ENCODE assay signal across 7 cellular contexts in genomic region chr16:89320717-89321501, GRCh38.
DNase-seq lines count a peak whose midpoint lies in the region; ATAC-seq and TF ChIP-seq lines count a peak whose summit lies in the region.

No MANE protein-coding gene starts in this region.

- no peak for TF ChIP-seq RAD21 in HCT116 (IDR thresholded peaks at IDR 0.05; ENCODE audit: low read depth)

- H3K9me3 ChIP-seq in HCT116 (ENCODE audit: control insufficient read depth in 1 of 2, insufficient read depth in 1 of 2, low read depth in 1 of 2, low read length in 2 of 2): no peaks in the 10 kb centered on the region
- no peaks in the 10 kb centered on the region for H3K9me3 ChIP-seq in PC-9 (ENCODE audit: insufficient read depth, low read depth)
- no peaks in the 10 kb centered on the region for H3K9me3 ChIP-seq in esophagus (ENCODE audit: control insufficient read depth in 2 of 2, insufficient read depth in 1 of 2, low read depth in 1 of 2, low read length in 1 of 2)
- H3K9me3 ChIP-seq in neutrophil: no peaks in the 10 kb centered on the region

- H3K4me3 ChIP-seq in HCT116 (replicated peaks in 1 of 2; ENCODE audit: low read depth in 1 of 2, low read length in 2 of 2) (peak overlapping the region; percentile 45 to 52), PC-9 (peak overlapping the region; percentile 57), esophagus (ENCODE audit: low read depth in 1 of 2, low read length in 2 of 2) (peak overlapping the region; percentile 2 to 16), neutrophil (ENCODE audit: low read depth in 1 of 2, low read length in 1 of 2) (no peak overlapping the region)

- H3K27me3 ChIP-seq in HCT116 (ENCODE audit: insufficient read depth, low read length) (no peaks in the 10 kb centered on the region), PC-9 (ENCODE audit: insufficient read depth, low read depth) (no peaks in the 10 kb centered on the region), esophagus (ENCODE audit: control insufficient read depth in 1 of 2, insufficient read depth in 2 of 2, low read length in 2 of 2) (no peaks in the 10 kb centered on the region), neutrophil (no peaks in the 10 kb centered on the region)

- H3K4me1 ChIP-seq in HCT116 (ENCODE audit: control insufficient read depth in 1 of 2, insufficient read depth in 2 of 2, low read length in 2 of 2) (peaks cover 95 to 100% of the 10 kb centered on the region in 2 experiments), PC-9 (replicated peaks; ENCODE audit: insufficient read depth) (peaks cover 98% of the 10 kb centered on the region), esophagus (ENCODE audit: control insufficient read depth in 2 of 2, insufficient read depth in 2 of 2, low read length in 1 of 2) (peaks cover 44 to 62% of the 10 kb centered on the region in 2 donors), neutrophil (ENCODE audit: control insufficient read depth in 1 of 2, insufficient read depth in 1 of 2, low read depth in 1 of 2, low read length in 1 of 2) (peaks cover 49 to 64% of the 10 kb centered on the region in 2 experiments)

- RAD21 ChIA-PET in HCT116 (lab: Charles Lee; ENCODE audit: low non-redundant PET in 1 of 2, low total read pairs in 2 of 2, uncharacterized antibody in 2 of 2, unreplicated experiment in 2 of 2): interaction anchor here in 1 of 2 experiments (0.6 kb wide), 1 partner anchor 169 kb away, joined by 3 read pairs; the partner anchor contains the start of gene ANKRD11

- peak overlapping the region; percentile 89 for H3K4me2 ChIP-seq in HCT116 (ENCODE audit: low read length)
- H3K4me2 ChIP-seq in PC-9: peak overlapping the region; percentile 88

- intact Hi-C loops in HCT116 (cut with micrococcal nuclease): loop anchor here (10.0 kb wide), 1 partner anchor 76 kb away; no protein-coding TSS in a partner anchor
- intact Hi-C loops in PC-9 (cut with micrococcal nuclease; ENCODE audit: unreplicated experiment): loop anchor here (1.0 to 5.0 kb wide), 4 partner anchors 9 to 241 kb away; partner anchors contain the start of gene RPL13

- H3F3A ChIP-seq in PC-9 (ENCODE audit: insufficient read depth, low read depth): peaks cover 89% of the 10 kb centered on the region

- no peak overlapping the region for H2AFZ ChIP-seq in HCT116 (ENCODE audit: low read depth, low read length, poor library complexity, severe bottlenecking)
- H2AFZ ChIP-seq in PC-9: no peak overlapping the region

- H4K20me1 ChIP-seq in HCT116 (ENCODE audit: insufficient read depth): peaks cover 11% of the 10 kb centered on the region; the same call in 1 of the 2 replicates
- peaks cover 89% of the 10 kb centered on the region for H4K20me1 ChIP-seq in PC-9 (ENCODE audit: insufficient read depth)

- H3K36me3 ChIP-seq in HCT116 (ENCODE audit: control insufficient read depth in 1 of 2, insufficient read depth in 2 of 2, low read length in 2 of 2) (peaks cover 0 to 11% of the 10 kb centered on the region in 2 experiments; a peak in 1 of 4 replicates), PC-9 (ENCODE audit: low read depth) (peaks cover 22% of the 10 kb centered on the region; the same call in 1 of the 2 replicates), esophagus (ENCODE audit: control insufficient read depth in 2 of 2, insufficient read depth in 2 of 2, low read length in 1 of 2) (peaks cover 0 to 10% of the 10 kb centered on the region in 2 donors), neutrophil (no peaks in the 10 kb centered on the region)

- TF ChIP-seq CTCF in HCT116 (IDR thresholded peaks at IDR 0.05 in 2 of 3, conservative IDR thresholded peaks at IDR 0.05 in 1 of 3; ENCODE audit: borderline replicate concordance in 1 of 3, insufficient read depth in 1 of 3, low read depth in 2 of 3, low read length in 2 of 3) (peak in 1 of 3 experiments; percentile 6; a peak in 1 of 6 replicates), PC-9 (conservative IDR thresholded peaks at IDR 0.05) (no peak; the same call in 1 of the 2 replicates), neutrophil (IDR thresholded peaks at IDR 0.05) (no peak)

- peak overlapping the region; percentile 67 for H3K9ac ChIP-seq in HCT116 (ENCODE audit: low read length)

- BruUV-seq in HCT116 (replicated peaks; lab: Mats Ljungman, UMichigan) (no TSS peak), PC-9 (replicated peaks; lab: Mats Ljungman, UMichigan) (TSS peak; percentile 52)

- H3K9me2 ChIP-seq in HCT116 (ENCODE audit: insufficient read depth): no peaks in the 10 kb centered on the region
- H3K9me2 ChIP-seq in PC-9 (ENCODE audit: insufficient read depth): no peaks in the 10 kb centered on the region

- POLR2A ChIA-PET in HCT116 (lab: Charles Lee) (interaction anchor here (0.6 to 1.1 kb wide), 2 partner anchors 9 to 188 kb away, joined by 3 read pairs; no protein-coding TSS in a partner anchor), PC-9 (lab: Charles Lee; ENCODE audit: unreplicated experiment) (interaction anchor here (0.5 to 1.1 kb wide), 8 partner anchors 11 to 556 kb away, joined by 3 to 16 read pairs (median 6); no protein-coding TSS in a partner anchor)

- H3K27ac ChIP-seq in HCT116 (ENCODE audit: low read depth, low read length): peak overlapping the region; percentile 86
- peak overlapping the region; percentile 80 for H3K27ac ChIP-seq in PC-9
- peak overlapping the region; percentile 60 to 91 for H3K27ac ChIP-seq in esophagus (ENCODE audit: low read depth in 2 of 2, low read length in 1 of 2)
- peak overlapping the region; percentile 29 for H3K27ac ChIP-seq in neutrophil

- peak; percentile 52 for ATAC-seq in HCT116
- ATAC-seq in HG03196 (IDR thresholded peaks at IDR 0.05; ENCODE audit: unreplicated experiment): no peak
- no peak for ATAC-seq in HG03520 (IDR thresholded peaks at IDR 0.05; ENCODE audit: unreplicated experiment)

- no peak for DNase-seq in HCT116 (ENCODE audit: low read depth, low spot score)
- peak; percentile 60 to 76 for DNase-seq in PC-9
- no peak for DNase-seq in NOMO-1 treated with dmso at 0.1 percent for 144 hours (lab: John Stamatoyannopoulos, UW; ENCODE audit: unreplicated experiment)

- CTCF ChIA-PET in HCT116 (lab: Charles Lee): interaction anchor here (0.8 kb wide), 1 partner anchor 9 kb away, joined by 3 read pairs; no protein-coding TSS in a partner anchor
- CTCF ChIA-PET in PC-9 (lab: Charles Lee): interaction anchor here (0.6 kb wide), 1 partner anchor 27 kb away, joined by 5 read pairs; no protein-coding TSS in a partner anchor

- H3K79me2 ChIP-seq in HCT116 (ENCODE audit: insufficient read depth, low read length) (peaks cover 99% of the 10 kb centered on the region), PC-9 (ENCODE audit: low read depth) (peaks cover 97% of the 10 kb centered on the region)

- WGBS in esophagus, 2 donors: 37 to 41% methylated on average over 33 of the region's 33 CpGs

- no peak for TF ChIP-seq POLR2A in HCT116 (IDR thresholded peaks at IDR 0.05; ENCODE audit: borderline replicate concordance, extremely low read depth, insufficient read depth, insufficient read length)

TF ChIP-seq in HCT116, 20 proteins besides CTCF, POLR2A, EP300 and RAD21:
- peak; percentile 24 for TF ChIP-seq POLR2AphosphoS5 (IDR thresholded peaks at IDR 0.05; ENCODE audit: low read depth, low read length)
- no peak for TF ChIP-seq MAX (IDR thresholded peaks at IDR 0.05)

Comparison
In these comparisons a context has a peak if more than half of its experiments do, and no peak if none do; other contexts are left out.
1. DNase-seq: peak in PC-9 (2 of 2); none in HCT116 (single experiment) and NOMO-1 treated with dmso at 0.1 percent for 144 hours (single experiment).
2. H3K27ac ChIP-seq: peak in every context shown above with its lines; median percentile 86 in HCT116; 80 in PC-9; 76 in esophagus; 29 in neutrophil.
3. H3K4me3 ChIP-seq: peak in HCT116 (2 of 2), PC-9 (single experiment) and esophagus (2 of 2); none in neutrophil (0 of 2).